Comparison of ENCODE assay signal across 20 cellular contexts in the genomic region with DNA sequence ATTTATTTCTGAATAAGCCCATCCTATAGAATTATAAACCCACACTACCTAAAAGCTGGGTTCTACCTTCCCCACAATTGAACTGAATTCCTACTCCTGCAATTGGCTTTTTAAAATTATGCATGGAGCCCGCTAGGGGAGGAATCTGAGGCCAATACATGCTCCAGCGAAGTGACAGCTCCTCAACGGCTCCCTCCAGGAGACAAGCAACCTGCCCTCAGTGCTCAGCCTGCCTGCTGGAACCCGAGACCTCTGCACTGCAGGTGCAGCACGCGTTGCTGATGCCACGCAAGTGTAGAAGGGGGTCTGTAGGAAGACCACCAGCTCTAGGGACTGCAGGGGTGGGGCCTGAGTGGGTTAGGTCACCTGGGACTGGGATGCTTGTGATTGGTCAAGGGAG.
DNase-seq lines count a peak whose midpoint lies in the region; ATAC-seq and TF ChIP-seq lines count a peak whose summit lies in the region.
"Had no signal": no experiment of that assay in that cellular context is flagged by ENCODE, and none has a peak within 500 bp of the region (broad histone marks: within the 10 kb centered on the region; RNA-seq: fewer than 3 reads in every experiment).

No MANE protein-coding gene starts in this region.

- POLR2A ChIA-PET in PC-9 (lab: Charles Lee; ENCODE audit: unreplicated experiment): no interaction called here
- POLR2A ChIA-PET in naive thymus-derived CD8-positive, alpha-beta T cell (lab: Charles Lee): no interaction called here

- no peak overlapping the region for H2AK5ac ChIP-seq in mesenchymal stem cell (ENCODE audit: low read length, severe bottlenecking)

- H3K9me3 ChIP-seq in PC-9 (ENCODE audit: insufficient read depth, low read depth) (no peaks in the 10 kb centered on the region), mesenchymal stem cell (ENCODE audit: control insufficient read depth, low read length) (no peaks in the 10 kb centered on the region), stomach (no peaks in the 10 kb centered on the region)
- H3K9me3 ChIP-seq: Caco-2, SJSA1 had no signal

- no peak overlapping the region; the same call in 1 of the 2 replicates for H3K4me3 ChIP-seq in PC-9
- no peak overlapping the region for H3K4me3 ChIP-seq in mesenchymal stem cell (ENCODE audit: insufficient read depth in 1 of 2, low read depth in 1 of 2, low read length in 2 of 2)
- H3K4me3 ChIP-seq in stomach: no peak overlapping the region
- H3K4me3 ChIP-seq: SJSA1 had no signal

- H3K4me3 Mint-ChIP-seq in naive thymus-derived CD8-positive, alpha-beta T cell: no peak overlapping the region
- H3K4me3 Mint-ChIP-seq: CD8-positive, alpha-beta T cell had no signal

- DNase-seq in PC-9 (no peak), cerebellum (ENCODE audit: low spot score) (peak; percentile 21), mesenchymal stem cell (no peak), NCI-H2081 (lab: John Stamatoyannopoulos, UW) (no peak), stomach (no peak)
- no peak for DNase-seq in naive thymus-derived CD8-positive, alpha-beta T cell
- DNase-seq: Caco-2; CD8-positive, alpha-beta T cell; GDM1; GOT3; Kasumi-1; NCI-H1092 treated with DMSO at 0.1 percent for 48 hours; NCI-H1436; NCI-H187; NCI-H2171 treated with DMSO at 0.1 percent for 48 hours; NCI-H345; NCI-H510A treated with DMSO at 0.1 percent for 48 hours had no signal

- no peaks in the 10 kb centered on the region for H3K9me3 Mint-ChIP-seq in naive thymus-derived CD8-positive, alpha-beta T cell
- H3K9me3 Mint-ChIP-seq: CD8-positive, alpha-beta T cell had no signal

- WGBS in mesenchymal stem cell: 90% methylated on average over 7 of the region's 7 CpGs
- 78 to 87% (median 82%) methylated on average over 7 of the region's 7 CpGs for WGBS in stomach, 5 donors

- no peak overlapping the region for H3K14ac ChIP-seq in mesenchymal stem cell (ENCODE audit: low read length in 2 of 2)

- H2BK120ac ChIP-seq in mesenchymal stem cell (ENCODE audit: low read depth, low read length): no peak overlapping the region

- intact Hi-C loops in PC-9 (cut with micrococcal nuclease; ENCODE audit: unreplicated experiment): loop anchor here (2.0 to 10.0 kb wide), 5 partner anchors 169 to 429 kb away; no protein-coding TSS in a partner anchor
- intact Hi-C loops in stomach (cut with DNase I; ENCODE audit: low total_unique reads): no loop called here

- no peak for TF ChIP-seq EP300 in stomach (IDR thresholded peaks at IDR 0.05)

- H3K27me3 Mint-ChIP-seq in naive thymus-derived CD8-positive, alpha-beta T cell: peaks cover 0 to 24% (median 4%) of the 10 kb centered on the region in 5 donors

- H3F3A ChIP-seq in PC-9 (ENCODE audit: insufficient read depth, low read depth): peaks cover 22% of the 10 kb centered on the region

- H2AFZ ChIP-seq in PC-9 (no peak overlapping the region), mesenchymal stem cell (ENCODE audit: low read depth, low read length) (no peak overlapping the region)

- no peaks in the 10 kb centered on the region for H3K36me3 Mint-ChIP-seq in naive thymus-derived CD8-positive, alpha-beta T cell
- H3K36me3 Mint-ChIP-seq: CD8-positive, alpha-beta T cell had no signal

- peak overlapping the region; percentile 82 for H4K91ac ChIP-seq in mesenchymal stem cell (ENCODE audit: low read length)

- H3K23ac ChIP-seq in mesenchymal stem cell (ENCODE audit: low read length in 2 of 2): no peak overlapping the region

- no peak for TF ChIP-seq CTCF in PC-9 (conservative IDR thresholded peaks at IDR 0.05)
- no peak for TF ChIP-seq CTCF in stomach (IDR thresholded peaks at IDR 0.05)

- H3K27ac ChIP-seq in PC-9 (peak overlapping the region; percentile 86), mesenchymal stem cell (ENCODE audit: low read length, poor library complexity, severe bottlenecking) (no peak overlapping the region), stomach (no peak overlapping the region)
- H3K27ac ChIP-seq: HL-60, SJSA1 had no signal

- H2BK12ac ChIP-seq in mesenchymal stem cell (ENCODE audit: low read length in 2 of 2): peak overlapping the region; percentile 41 to 45

- H3K27ac Mint-ChIP-seq in naive thymus-derived CD8-positive, alpha-beta T cell: no peak overlapping the region
- H3K27ac Mint-ChIP-seq: CD8-positive, alpha-beta T cell had no signal

- CTCF ChIA-PET in PC-9 (lab: Charles Lee): no interaction called here

- peak overlapping the region in 1 of 2 experiments; percentile 41 for H3K4ac ChIP-seq in mesenchymal stem cell (ENCODE audit: low read depth in 1 of 2, low read length in 2 of 2)

- no peak overlapping the region for H2BK5ac ChIP-seq in mesenchymal stem cell (ENCODE audit: low read depth, low read length, poor library complexity, severe bottlenecking)

- H3K79me2 ChIP-seq in PC-9 (ENCODE audit: low read depth): no peaks in the 10 kb centered on the region

- no peaks in the 10 kb centered on the region for H3K79me1 ChIP-seq in mesenchymal stem cell (replicated peaks; ENCODE audit: low read length, poor library complexity, severe bottlenecking)

- peaks cover 33% of the 10 kb centered on the region for H3K4me1 ChIP-seq in PC-9 (replicated peaks; ENCODE audit: insufficient read depth)
- H3K4me1 ChIP-seq in mesenchymal stem cell (ENCODE audit: control insufficient read depth, insufficient read depth, low read depth, low read length): peaks cover 9% of the 10 kb centered on the region
- peaks cover 4 to 26% (median 15%) of the 10 kb centered on the region in 4 donors for H3K4me1 ChIP-seq in stomach

- ATAC-seq in naive thymus-derived CD8-positive, alpha-beta T cell: no peak
- ATAC-seq in HG02763 (IDR thresholded peaks at IDR 0.05; ENCODE audit: unreplicated experiment): no peak
- ATAC-seq: CD8-positive, alpha-beta T cell had no signal

- no peak overlapping the region for H4K8ac ChIP-seq in mesenchymal stem cell (ENCODE audit: low read length)

- TF ChIP-seq POLR2A in stomach (IDR thresholded peaks at IDR 0.05): no peak

- H3K9ac ChIP-seq in mesenchymal stem cell (ENCODE audit: low read length): no peak overlapping the region

- H3K36me3 ChIP-seq in PC-9 (ENCODE audit: low read depth) (no peaks in the 10 kb centered on the region), mesenchymal stem cell (ENCODE audit: control insufficient read depth in 1 of 2, insufficient read depth in 2 of 2, low read depth in 1 of 2, low read length in 2 of 2) (no peaks in the 10 kb centered on the region), stomach (no peaks in the 10 kb centered on the region)
- H3K36me3 ChIP-seq: SJSA1 had no signal

- H3K9me2 ChIP-seq in PC-9 (ENCODE audit: insufficient read depth): no peaks in the 10 kb centered on the region

- H3K4me2 ChIP-seq in PC-9 (peak overlapping the region; percentile 88), mesenchymal stem cell (ENCODE audit: low read length, poor library complexity, severe bottlenecking) (no peak overlapping the region)

- no peak overlapping the region for H3K18ac ChIP-seq in mesenchymal stem cell (ENCODE audit: low read depth in 1 of 2, low read length in 2 of 2)

- H2BK15ac ChIP-seq in mesenchymal stem cell (ENCODE audit: low read depth, poor library complexity, severe bottlenecking): no peak overlapping the region

- H3K4me1 Mint-ChIP-seq in naive thymus-derived CD8-positive, alpha-beta T cell: peaks cover 6 to 33% (median 12%) of the 10 kb centered on the region in 4 donors

- H3K27me3 ChIP-seq in PC-9 (ENCODE audit: insufficient read depth, low read depth): no peaks in the 10 kb centered on the region
- H3K27me3 ChIP-seq in mesenchymal stem cell (ENCODE audit: control insufficient read depth in 1 of 2, insufficient read depth in 1 of 2, low read length in 2 of 2): no peaks in the 10 kb centered on the region
- H3K27me3 ChIP-seq in stomach: no peaks in the 10 kb centered on the region
- H3K27me3 ChIP-seq: SJSA1 had no signal

- BruUV-seq in PC-9 (replicated peaks; lab: Mats Ljungman, UMichigan): no TSS peak

- no peaks in the 10 kb centered on the region for H4K20me1 ChIP-seq in PC-9 (ENCODE audit: insufficient read depth)
